In the genomic region with DNA sequence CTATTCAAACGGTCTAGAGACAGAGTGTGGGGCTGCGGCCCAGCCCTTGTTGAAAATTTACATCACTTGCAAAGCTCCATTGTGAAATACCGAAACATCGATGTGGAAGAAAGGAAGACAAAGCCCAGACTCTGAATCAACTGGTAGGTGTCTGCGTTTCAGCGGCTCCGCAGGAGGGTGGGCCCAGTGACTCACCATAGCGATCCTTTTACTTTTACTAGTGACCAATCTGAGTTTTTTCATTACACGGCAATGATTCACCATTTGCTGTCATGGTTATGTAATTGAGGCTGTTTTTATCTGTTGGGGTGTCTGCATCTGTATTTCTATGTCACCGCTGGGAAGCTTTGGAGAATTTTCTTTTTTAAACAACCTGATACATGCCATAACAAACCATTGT, we compare ENCODE assay signal across 1 cellular context.
A peak's percentile ranks its signal among the peaks of the same experiment; 100 is the strongest.
TF ChIP-seq lines count a peak whose summit lies in the region.

No MANE protein-coding gene starts in this region.

TF ChIP-seq in K562, 482 proteins besides CTCF, POLR2A, EP300 and RAD21 (continued from another document):
- TF ChIP-seq, protein P1, sequence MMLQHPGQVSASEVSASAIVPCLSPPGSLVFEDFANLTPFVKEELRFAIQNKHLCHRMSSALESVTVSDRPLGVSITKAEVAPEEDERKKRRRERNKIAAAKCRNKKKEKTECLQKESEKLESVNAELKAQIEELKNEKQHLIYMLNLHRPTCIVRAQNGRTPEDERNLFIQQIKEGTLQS (IDR thresholded peaks at IDR 0.05), result peak; percentile 44
- TF ChIP-seq, protein P1 (CRISPR knock-in tag; conservative IDR thresholded peaks at IDR 0.05), result no peak
- peak; percentile 77 for TF ChIP-seq FOSL1 (tag; conservative IDR thresholded peaks at IDR 0.05)
- no peak for TF ChIP-seq CHD1 (IDR thresholded peaks at IDR 0.05; ENCODE audit: low read length)
